In genomic region chr12:14950982-14951746, GRCh38 we compare ENCODE assay signal across 11 cellular contexts. TPM values are rescaled to one million over a fixed set of nuclear protein-coding genes. Genes with fewer than 3 reads are reported as not detected.
A peak's percentile ranks its signal among the peaks of the same experiment; 100 is the strongest.
DNase-seq lines count a peak whose midpoint lies in the region; ATAC-seq, FAIRE-seq and TF ChIP-seq lines count a peak whose summit lies in the region.
"Had no signal": no experiment of that assay in that cellular context is flagged by ENCODE, and none has a peak within 500 bp of the region (broad histone marks: within the 10 kb centered on the region; RNA-seq: fewer than 3 reads in every experiment).

No MANE protein-coding gene starts in this region.

- H3K4me1 Mint-ChIP-seq in activated T-cell treated with anti-CD3 and anti-CD28 coated beads, Interleukin-2, amount 50 U/mL, for 4 hours (ENCODE audit: low read depth): peaks cover 94% of the 10 kb centered on the region

- no peak overlapping the region for H3K4me3 ChIP-seq in K562
- no peak overlapping the region for H3K4me3 ChIP-seq in liver (ENCODE audit: low read depth in 1 of 3, low read length in 3 of 3)
- no peak overlapping the region for H3K4me3 ChIP-seq in upper lobe of left lung
- no peak overlapping the region for H3K4me3 ChIP-seq in foreskin fibroblast (ENCODE audit: low read depth in 1 of 2, low read length in 2 of 2)
- H3K4me3 ChIP-seq: ovary had no signal

- H3K9me3 ChIP-seq in K562 (replicated peaks; ENCODE audit: control insufficient read depth, insufficient read depth, low read depth, low read length) (no peaks in the 10 kb centered on the region), liver (ENCODE audit: control insufficient read depth in 4 of 4, low read length in 3 of 4) (no peaks in the 10 kb centered on the region), upper lobe of left lung (no peaks in the 10 kb centered on the region)
- H3K9me3 ChIP-seq: ovary had no signal

- DNase-seq in activated T-cell treated with anti-CD3 and anti-CD28 coated beads, Interleukin-2, amount 50 U/mL, for 4 hours: no peak
- no peak for DNase-seq in activated T-cell treated with anti-CD3 and anti-CD28 coated beads, Interleukin-2, amount 50 U/mL, for 1 hour
- DNase-seq in K562 (ENCODE audit: extremely low read depth in 1 of 4, low spot score in 3 of 4): no peak
- DNase-seq in upper lobe of left lung: no peak
- no peak for DNase-seq in DMS79 treated with DMSO at 0.1 percent for 48 hours (lab: John Stamatoyannopoulos, UW)
- DNase-seq in foreskin fibroblast: no peak
- no peak for DNase-seq in HCEC 1CT
- DNase-seq: anterior cingulate cortex, NCI-H526, ovary had no signal

- FAIRE-seq in K562 (lab: Jason Lieb, UNC): no peak

- TF ChIP-seq RAD21 in K562 (CRISPR knock-in tag; conservative IDR thresholded peaks at IDR 0.05 in 1 of 2, IDR thresholded peaks at IDR 0.05 in 1 of 2) (no peak), liver (IDR thresholded peaks at IDR 0.05) (no peak)

- CTCF ChIA-PET in K562 (lab: Yijun Ruan, JAX; ENCODE audit: low intra/inter-chr PET ratio): no interaction called here

- TF ChIP-seq POLR2A in K562 (conservative IDR thresholded peaks at IDR 0.05) (no peak), upper lobe of left lung (IDR thresholded peaks at IDR 0.05) (no peak)

- no peaks in the 10 kb centered on the region for H3K27me3 ChIP-seq in K562 (ENCODE audit: control insufficient read depth in 2 of 2, insufficient read depth in 2 of 2, low read length in 2 of 2)
- no peaks in the 10 kb centered on the region for H3K27me3 ChIP-seq in liver (ENCODE audit: control insufficient read depth in 4 of 4, insufficient read depth in 4 of 4, low read length in 3 of 4)
- no peaks in the 10 kb centered on the region for H3K27me3 ChIP-seq in upper lobe of left lung
- H3K27me3 ChIP-seq: ovary had no signal

- H3K36me3 ChIP-seq in K562 (ENCODE audit: control insufficient read depth, insufficient read depth, low read length): peaks cover 24% of the 10 kb centered on the region; the same call in 1 of the 3 replicates
- peaks cover 0 to 5% (median 3%) of the 10 kb centered on the region in 4 donors for H3K36me3 ChIP-seq in liver (ENCODE audit: control insufficient read depth in 4 of 4, insufficient read depth in 3 of 4, low read depth in 1 of 4, low read length in 3 of 4)
- H3K36me3 ChIP-seq in upper lobe of left lung: peaks cover 0 to 32% (median 16%) of the 10 kb centered on the region in 4 donors
- H3K36me3 ChIP-seq: ovary had no signal

- POLR2A ChIA-PET in K562 (lab: Yijun Ruan, JAX): interaction anchor here (0.6 kb wide), 1 partner anchor 251 kb away, joined by 3 read pairs; no protein-coding TSS in a partner anchor

- H3K79me2 ChIP-seq in K562 (ENCODE audit: control insufficient read depth, insufficient read depth, low read length): no peaks in the 10 kb centered on the region

- intact Hi-C loops in K562 (cut with micrococcal nuclease): no loop called here

- no peaks in the 10 kb centered on the region; a peak in 1 of 5 replicates for H3K4me1 ChIP-seq in K562 (replicated peaks in 1 of 2; ENCODE audit: control insufficient read depth in 2 of 2, insufficient read depth in 2 of 2, low read length in 2 of 2)
- peaks cover 0 to 8% (median 2%) of the 10 kb centered on the region in 4 donors for H3K4me1 ChIP-seq in liver (ENCODE audit: control insufficient read depth in 4 of 4, insufficient read depth in 4 of 4, low read length in 3 of 4)
- peaks cover 78 to 90% (median 87%) of the 10 kb centered on the region in 4 donors for H3K4me1 ChIP-seq in upper lobe of left lung

- H3K9me3 Mint-ChIP-seq in activated T-cell treated with anti-CD3 and anti-CD28 coated beads, Interleukin-2, amount 50 U/mL, for 4 hours: no peaks in the 10 kb centered on the region

- ATAC-seq in activated T-cell treated with anti-CD3 and anti-CD28 coated beads, Interleukin-2, amount 50 U/mL, for 4 hours: no peak
- ATAC-seq in K562: no peak
- no peak for ATAC-seq in upper lobe of left lung (ENCODE audit: low FRiP score in 2 of 2)

- peaks cover 47% of the 10 kb centered on the region for H3K36me3 Mint-ChIP-seq in activated T-cell treated with anti-CD3 and anti-CD28 coated beads, Interleukin-2, amount 50 U/mL, for 4 hours (ENCODE audit: insufficient read depth)

- in situ Hi-C loops in K562 (cut with MboI): loop anchor here (25.0 kb wide), 1 partner anchor 739 kb away; no protein-coding TSS in a partner anchor

- H3K9ac ChIP-seq in K562 (ENCODE audit: insufficient read depth in 1 of 2, low read depth in 2 of 2, low read length in 2 of 2) (no peak overlapping the region), liver (ENCODE audit: low read depth in 1 of 2, low read length in 2 of 2) (no peak overlapping the region)

- no peaks in the 10 kb centered on the region for H3K9me1 ChIP-seq in K562 (ENCODE audit: control insufficient read depth, insufficient read depth, low read length)

- no peaks in the 10 kb centered on the region for H3K27me3 Mint-ChIP-seq in activated T-cell treated with anti-CD3 and anti-CD28 coated beads, Interleukin-2, amount 50 U/mL, for 4 hours (ENCODE audit: low read depth)

- 25% methylated on average over 6 of the region's 6 CpGs for WGBS in K562 (ENCODE audit: insufficient coverage, low coverage, missing lambda C conversion rate)
- WGBS in liver: 76% methylated on average over 6 of the region's 6 CpGs
- WGBS in upper lobe of left lung, 2 donors: 70 to 76% methylated on average over 6 of the region's 6 CpGs

- no peak overlapping the region for H3K4me2 ChIP-seq in K562 (ENCODE audit: insufficient read depth, low read length)

- H3K4me3 Mint-ChIP-seq in activated T-cell treated with anti-CD3 and anti-CD28 coated beads, Interleukin-2, amount 50 U/mL, for 4 hours: peak overlapping the region; percentile 75

- H3K27ac ChIP-seq in K562 (ENCODE audit: extremely low read depth, low read depth, low read length) (no peak overlapping the region), liver (ENCODE audit: low read depth in 1 of 2, low read length in 2 of 2) (peak overlapping the region; percentile 71 to 78), upper lobe of left lung (peak overlapping the region in 3 of 4 donors; percentile 35 to 85 (median 80))
- H3K27ac ChIP-seq: ovary had no signal

- no peaks in the 10 kb centered on the region for H4K20me1 ChIP-seq in K562 (replicated peaks; ENCODE audit: control insufficient read depth, insufficient read depth, low read length)

- no TSS peak for BruUV-seq in K562 (replicated peaks; lab: Mats Ljungman, UMichigan)

- TF ChIP-seq EP300 in K562 (IDR thresholded peaks at IDR 0.05; ENCODE audit: low read length) (no peak), upper lobe of left lung (IDR thresholded peaks at IDR 0.05) (no peak)

- no peak overlapping the region for H2AFZ ChIP-seq in K562 (ENCODE audit: low read depth, low read length)

- TF ChIP-seq CTCF in K562 (IDR thresholded peaks at IDR 0.05 in 2 of 3, conservative IDR thresholded peaks at IDR 0.05 in 1 of 3; ENCODE audit: insufficient read depth in 2 of 3, low read depth in 1 of 3, low read length in 3 of 3): no peak
- no peak for TF ChIP-seq CTCF in liver (IDR thresholded peaks at IDR 0.05; ENCODE audit: low read depth, low read length, missing input control)
- no peak for TF ChIP-seq CTCF in upper lobe of left lung (IDR thresholded peaks at IDR 0.05)
- no peak for TF ChIP-seq CTCF in foreskin fibroblast (IDR thresholded peaks at IDR 0.05; ENCODE audit: low read depth, low read length)

RNA-seq across cellular contexts. Expression of gene ARHGDIB, which starts 10.2 kb away (rescaled TPM):
- 100 to 1,000 TPM; 241 to 278 (median 247) TPM for total RNA-seq in activated T-cell treated with anti-CD3 and anti-CD28 coated beads, Interleukin-2, amount 50 U/mL, for 4 hours
- total RNA-seq in K562 (2011; cell fraction: chromatin; rRNA removed; ENCODE audit: low replicate concordance): 0.39 TPM in 1 of 2 replicates, not detected in the other
- total RNA-seq in K562 (2011; cell fraction: nucleolus; rRNA removed): 0.53 TPM in 1 of 2 replicates, not detected in the other
- 0.76 and 0.81 TPM in 2 replicates for total RNA-seq in K562 (2011; cell fraction: nucleoplasm; rRNA removed)
- total RNA-seq in K562 (2014; rRNA removed) (63.2 and 100 TPM in 2 replicates), K562 (2014; rRNA removed; fragmentation: Illumina TruSeq; extraction: Trizol) (67.3 and 68.7 TPM in 2 replicates), K562 (2015; rRNA removed; fragmentation: Illumina TruSeq; extraction: Trizol) (145 and 151 TPM in 2 replicates), K562 (2021) (51.1 and 55.8 TPM in 2 replicates), liver (10 to 100 TPM; 37.6 to 66.9 TPM), upper lobe of left lung (100 to 1,000 TPM; 169 to 307 (median 211) TPM)
- polyA plus RNA-seq in K562 (2011; rRNA removed) (9.5 and 21.9 TPM in 2 replicates), K562 (2014; fragmentation: Illumina TruSeq; extraction: Trizol) (114 and 145 TPM in 2 replicates), K562 (2014; fragmentation: Nextera tagmentation; extraction: Ambion mirVana) (100 to 1,000 TPM; 171 to 204 TPM), K562 (2014; rRNA removed) (90.4 and 116 TPM in 2 replicates), liver (10 to 100 TPM; 36.3 to 57.4 TPM)
- polyA plus RNA-seq in K562 (2011; cell fraction: cytosol; rRNA removed): 11.3 and 35.3 TPM in 2 replicates
- polyA plus RNA-seq in K562 (2011; cell fraction: nucleus; rRNA removed): 2.8 and 7.8 TPM in 2 replicates
- 132 and 187 TPM in 2 replicates for polyA plus RNA-seq in K562 (2012)
- polyA minus RNA-seq in K562 (2011; rRNA and poly(A)+ RNA removed): 12.7 and 19.3 TPM in 2 replicates
- 3.9 and 4.3 TPM in 2 replicates for polyA minus RNA-seq in K562 (2011; cell fraction: cytosol; rRNA and poly(A)+ RNA removed)
- 0.27 and 4.2 TPM in 2 replicates for polyA minus RNA-seq in K562 (2011; cell fraction: nucleus; rRNA and poly(A)+ RNA removed)

RNA-seq across cellular contexts. Expression of gene ERP27, which starts 12.8 kb away (rescaled TPM):
- under 1 TPM; 0.24 to 0.35 (median 0.25) TPM for total RNA-seq in activated T-cell treated with anti-CD3 and anti-CD28 coated beads, Interleukin-2, amount 50 U/mL, for 4 hours
- not detected in 2 replicates for total RNA-seq in K562 (2011; cell fraction: chromatin; rRNA removed; ENCODE audit: low replicate concordance)
- total RNA-seq in K562 (2011; cell fraction: nucleolus; rRNA removed): not detected in 2 replicates
- not detected in 2 replicates for total RNA-seq in K562 (2011; cell fraction: nucleoplasm; rRNA removed)
- 0.27 TPM in 1 of 2 replicates, not detected in the other for total RNA-seq in K562 (2014; rRNA removed)
- total RNA-seq in K562 (2014; rRNA removed; fragmentation: Illumina TruSeq; extraction: Trizol): 0.07 TPM in 1 of 2 replicates, not detected in the other
- 0.11 TPM in 1 of 2 replicates, not detected in the other for total RNA-seq in K562 (2015; rRNA removed; fragmentation: Illumina TruSeq; extraction: Trizol)
- total RNA-seq in K562 (2021): 0.13 TPM in 1 of 2 replicates, not detected in the other
- not detected in 2 replicates for polyA plus RNA-seq in K562 (2011; rRNA removed)
- polyA plus RNA-seq in K562 (2011; cell fraction: cytosol; rRNA removed): not detected in 2 replicates
- polyA plus RNA-seq in K562 (2011; cell fraction: nucleus; rRNA removed): not detected in 2 replicates
- polyA plus RNA-seq in K562 (2012): 0.05 TPM in 1 of 2 replicates, not detected in the other
- polyA plus RNA-seq in K562 (2014; fragmentation: Illumina TruSeq; extraction: Trizol): 0.08 TPM in 1 of 2 replicates, not detected in the other
- polyA plus RNA-seq in K562 (2014; fragmentation: Nextera tagmentation; extraction: Ambion mirVana): not detected
- polyA plus RNA-seq in K562 (2014; rRNA removed): not detected in 2 replicates
- not detected in 2 replicates for polyA minus RNA-seq in K562 (2011; rRNA and poly(A)+ RNA removed)
- not detected in 2 replicates for polyA minus RNA-seq in K562 (2011; cell fraction: cytosol; rRNA and poly(A)+ RNA removed)
- not detected in 2 replicates for polyA minus RNA-seq in K562 (2011; cell fraction: nucleus; rRNA and poly(A)+ RNA removed)
- total RNA-seq in liver: 1 to 10 TPM in 1 of 2 donors, under 1 TPM in 1; 0.59 to 5.8 TPM
- under 1 TPM; 0.14 to 0.43 TPM for polyA plus RNA-seq in liver
- 10 to 100 TPM in 1 of 6 donors, 1 to 10 TPM in 4, not detected in 1; 1.2 to 25.0 (median 9.3) TPM for total RNA-seq in upper lobe of left lung

RNA-seq across cellular contexts. Expression of gene PDE6H, which starts 21.7 kb away (rescaled TPM):
- not detected for total RNA-seq in activated T-cell treated with anti-CD3 and anti-CD28 coated beads, Interleukin-2, amount 50 U/mL, for 4 hours
- total RNA-seq in K562 (2011; cell fraction: chromatin; rRNA removed; ENCODE audit: low replicate concordance): not detected in 2 replicates
- total RNA-seq in K562 (2011; cell fraction: nucleolus; rRNA removed): not detected in 2 replicates
- not detected in 2 replicates for total RNA-seq in K562 (2011; cell fraction: nucleoplasm; rRNA removed)
- total RNA-seq in K562 (2014; rRNA removed) (not detected in 2 replicates), K562 (2014; rRNA removed; fragmentation: Illumina TruSeq; extraction: Trizol) (not detected in 2 replicates), K562 (2015; rRNA removed; fragmentation: Illumina TruSeq; extraction: Trizol) (not detected in 2 replicates), K562 (2021) (not detected in 2 replicates), liver (not detected), upper lobe of left lung (not detected)
- polyA plus RNA-seq in K562 (2011; rRNA removed) (not detected in 2 replicates), K562 (2014; fragmentation: Illumina TruSeq; extraction: Trizol) (not detected in 2 replicates), K562 (2014; fragmentation: Nextera tagmentation; extraction: Ambion mirVana) (under 1 TPM in 1 of 2 experiments, not detected in 1; 0.15 TPM), K562 (2014; rRNA removed) (not detected in 2 replicates), liver (not detected)
- polyA plus RNA-seq in K562 (2011; cell fraction: cytosol; rRNA removed): not detected in 2 replicates
- polyA plus RNA-seq in K562 (2011; cell fraction: nucleus; rRNA removed): 0.22 TPM in 1 of 2 replicates, not detected in the other
- polyA plus RNA-seq in K562 (2012): not detected in 2 replicates
- polyA minus RNA-seq in K562 (2011; rRNA and poly(A)+ RNA removed): not detected in 2 replicates
- polyA minus RNA-seq in K562 (2011; cell fraction: cytosol; rRNA and poly(A)+ RNA removed): not detected in 2 replicates
- not detected in 2 replicates for polyA minus RNA-seq in K562 (2011; cell fraction: nucleus; rRNA and poly(A)+ RNA removed)
- total RNA-seq: ovary had no signal
- polyA plus RNA-seq: ovary had no signal
